Comparison of ENCODE assay signal across 21 cellular contexts in the genomic region with DNA sequence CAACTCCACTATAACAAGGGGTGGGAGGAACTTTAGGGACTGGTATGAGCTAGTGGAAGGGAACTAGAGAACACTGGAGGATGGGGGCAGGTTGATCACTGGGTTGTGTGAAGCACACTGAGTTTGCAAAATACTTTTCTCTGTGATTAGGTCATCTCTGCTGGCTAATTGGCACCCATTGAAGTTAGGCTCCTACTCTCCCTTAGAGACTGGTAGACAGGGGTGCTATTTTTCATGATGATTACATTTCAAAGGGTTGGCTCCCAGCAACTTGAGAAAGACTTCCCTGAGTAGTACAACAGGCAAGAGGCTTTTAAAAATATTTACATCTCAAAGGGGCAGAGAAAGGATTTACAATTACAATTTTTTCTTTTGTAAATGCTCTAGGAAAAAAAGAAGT.
"Had no signal": no experiment of that assay in that cellular context is flagged by ENCODE, and none has a peak within 500 bp of the region (broad histone marks: within the 10 kb centered on the region; RNA-seq: fewer than 3 reads in every experiment).

No MANE protein-coding gene starts in this region.

- DNase-seq: activated CD4-positive, alpha-beta T cell treated with anti-CD3 and anti-CD28 coated beads, Interleukin-2, amount 10 ng/mL, durations not matched to agents 24 days and 14 days; activated CD4-positive, CD25-positive, alpha-beta regulatory T cell; activated CD8-positive, alpha-beta T cell treated with anti-CD3 and anti-CD28 coated beads for 36 hours; activated naive CD4-positive, alpha-beta T cell treated with anti-CD3 and anti-CD28 coated beads, Interleukin-2, amount 10 ng/mL, durations not matched to agents 7 days and 5 days; activated naive CD8-positive, alpha-beta T cell treated with anti-CD3 and anti-CD28 coated beads, Interleukin-2, amount 50 U/mL, for 24 hours; activated T-cell treated with anti-CD3 and anti-CD28 coated beads, Interleukin-2, amount 50 U/mL, for 1 hour; anterior cingulate cortex; colonic mucosa; gastrocnemius medialis; head of caudate nucleus; ovary; right lobe of liver; small intestine; stimulated activated CD4-positive, alpha-beta T cell treated with anti-CD3 and anti-CD28 coated beads, Interleukin-15, amount 100 ng/mL, for 24 hours; stimulated activated CD4-positive, alpha-beta T cell treated with anti-CD3 and anti-CD28 coated beads, Interleukin-4, amount 100 ng/mL, for 1 hour; stomach had no signal

- H3K4me1 Mint-ChIP-seq: activated CD4-positive, alpha-beta T cell treated with anti-CD3 and anti-CD28 coated beads, Interleukin-2, amount 10 ng/mL, durations not matched to agents 24 days and 14 days; activated naive CD4-positive, alpha-beta T cell treated with anti-CD3 and anti-CD28 coated beads, Interleukin-2, amount 10 ng/mL, durations not matched to agents 7 days and 5 days; central memory CD8-positive, alpha-beta T cell; stimulated activated effector memory CD8-positive, alpha-beta T cell treated with anti-CD3 and anti-CD28 coated beads, Interleukin-12 subunit alpha, Interleukin-12 subunit beta, amount 100 ng/mL, for 72 hours had no signal

- H3K9me3 Mint-ChIP-seq: activated CD4-positive, alpha-beta T cell treated with anti-CD3 and anti-CD28 coated beads, Interleukin-2, amount 10 ng/mL, durations not matched to agents 24 days and 14 days; activated CD8-positive, alpha-beta T cell treated with anti-CD3 and anti-CD28 coated beads for 36 hours; activated naive CD4-positive, alpha-beta T cell treated with anti-CD3 and anti-CD28 coated beads, Interleukin-2, amount 10 ng/mL, durations not matched to agents 7 days and 5 days; activated naive CD8-positive, alpha-beta T cell treated with anti-CD3 and anti-CD28 coated beads, Interleukin-2, amount 50 U/mL, for 24 hours; brain; central memory CD8-positive, alpha-beta T cell; stimulated activated effector memory CD8-positive, alpha-beta T cell treated with anti-CD3 and anti-CD28 coated beads, Interleukin-12 subunit alpha, Interleukin-12 subunit beta, amount 100 ng/mL, for 72 hours had no signal

- H3K27me3 Mint-ChIP-seq: brain had no signal

- H3K4me3 Mint-ChIP-seq: activated CD4-positive, alpha-beta T cell treated with anti-CD3 and anti-CD28 coated beads, Interleukin-2, amount 10 ng/mL, durations not matched to agents 24 days and 14 days; activated CD8-positive, alpha-beta T cell treated with anti-CD3 and anti-CD28 coated beads for 36 hours; activated naive CD4-positive, alpha-beta T cell treated with anti-CD3 and anti-CD28 coated beads, Interleukin-2, amount 10 ng/mL, durations not matched to agents 7 days and 5 days; activated naive CD8-positive, alpha-beta T cell treated with anti-CD3 and anti-CD28 coated beads, Interleukin-2, amount 50 U/mL, for 24 hours; brain; central memory CD8-positive, alpha-beta T cell; stimulated activated effector memory CD8-positive, alpha-beta T cell treated with anti-CD3 and anti-CD28 coated beads, Interleukin-12 subunit alpha, Interleukin-12 subunit beta, amount 100 ng/mL, for 72 hours; type B pancreatic cell had no signal

- H3K27ac Mint-ChIP-seq: activated CD4-positive, alpha-beta T cell treated with anti-CD3 and anti-CD28 coated beads, Interleukin-2, amount 10 ng/mL, durations not matched to agents 24 days and 14 days; activated CD8-positive, alpha-beta T cell treated with anti-CD3 and anti-CD28 coated beads for 36 hours; activated naive CD4-positive, alpha-beta T cell treated with anti-CD3 and anti-CD28 coated beads, Interleukin-2, amount 10 ng/mL, durations not matched to agents 7 days and 5 days; activated naive CD8-positive, alpha-beta T cell treated with anti-CD3 and anti-CD28 coated beads, Interleukin-2, amount 50 U/mL, for 24 hours; brain; stimulated activated effector memory CD8-positive, alpha-beta T cell treated with anti-CD3 and anti-CD28 coated beads, Interleukin-12 subunit alpha, Interleukin-12 subunit beta, amount 100 ng/mL, for 72 hours; type B pancreatic cell had no signal

- ATAC-seq: activated CD8-positive, alpha-beta T cell treated with anti-CD3 and anti-CD28 coated beads for 36 hours; activated naive CD8-positive, alpha-beta T cell treated with anti-CD3 and anti-CD28 coated beads, Interleukin-2, amount 50 U/mL, for 24 hours; gastrocnemius medialis; left lobe of liver; right lobe of liver; stimulated activated effector memory CD8-positive, alpha-beta T cell treated with anti-CD3 and anti-CD28 coated beads, Interleukin-12 subunit alpha, Interleukin-12 subunit beta, amount 100 ng/mL, for 72 hours had no signal

- H3K36me3 Mint-ChIP-seq: activated naive CD4-positive, alpha-beta T cell treated with anti-CD3 and anti-CD28 coated beads, Interleukin-2, amount 10 ng/mL, durations not matched to agents 7 days and 5 days; brain; stimulated activated effector memory CD8-positive, alpha-beta T cell treated with anti-CD3 and anti-CD28 coated beads, Interleukin-12 subunit alpha, Interleukin-12 subunit beta, amount 100 ng/mL, for 72 hours; type B pancreatic cell had no signal
